ENCODE assay signal across 1 cellular context in genomic region chr6:24692851-24693592, GRCh38.
TF ChIP-seq lines count a peak whose summit lies in the region.

No MANE protein-coding gene starts in this region.

TF ChIP-seq in WTC11, 78 proteins besides CTCF, POLR2A, EP300 and RAD21:
- TF ChIP-seq ZBTB21 (CRISPR knock-in tag; IDR thresholded peaks at IDR 0.05; ENCODE audit: borderline replicate concordance) (no peak), NR2C2 (CRISPR knock-in tag; IDR thresholded peaks at IDR 0.05) (no peak), ZMAT4 (CRISPR knock-in tag; IDR thresholded peaks at IDR 0.05) (no peak), E2F5 (CRISPR knock-in tag; IDR thresholded peaks at IDR 0.05) (no peak), ZNF281 (CRISPR knock-in tag; IDR thresholded peaks at IDR 0.05) (no peak), ATF2 (CRISPR knock-in tag; IDR thresholded peaks at IDR 0.05; ENCODE audit: borderline replicate concordance, low read depth) (no peak), IRF2 (CRISPR knock-in tag; IDR thresholded peaks at IDR 0.05; ENCODE audit: borderline replicate concordance, low read depth) (no peak), RORB (CRISPR knock-in tag; IDR thresholded peaks at IDR 0.05) (no peak), HMGA2 (CRISPR knock-in tag; IDR thresholded peaks at IDR 0.05) (no peak), NFE2L1 (CRISPR knock-in tag; IDR thresholded peaks at IDR 0.05) (no peak), CBFB (CRISPR knock-in tag; IDR thresholded peaks at IDR 0.05; ENCODE audit: low read depth) (no peak), RELA (CRISPR knock-in tag; IDR thresholded peaks at IDR 0.05; ENCODE audit: borderline replicate concordance) (no peak), TEAD1 (CRISPR knock-in tag; IDR thresholded peaks at IDR 0.05) (no peak), NR1H2 (CRISPR knock-in tag; IDR thresholded peaks at IDR 0.05) (no peak), ZNF425 (CRISPR knock-in tag; conservative IDR thresholded peaks at IDR 0.05) (no peak)
